In the genomic region with DNA sequence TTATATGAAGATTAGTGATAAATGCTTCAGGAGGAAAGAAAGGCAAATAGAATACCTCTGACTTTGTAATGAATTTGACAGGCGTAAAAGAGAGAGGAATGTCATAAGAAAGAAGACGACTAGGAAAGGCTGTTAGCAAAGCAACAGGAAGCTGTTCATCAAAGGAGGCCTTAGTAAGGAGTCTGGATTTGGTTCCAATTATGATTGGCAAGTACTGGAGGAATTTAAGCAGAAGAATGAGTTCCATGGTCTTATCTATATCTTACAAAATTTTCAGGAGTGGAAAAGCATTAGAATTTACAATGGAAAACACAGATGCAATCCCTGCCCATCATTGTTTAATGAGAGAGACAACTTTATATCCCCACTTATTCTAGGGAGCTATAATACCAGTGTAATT, we compare ENCODE assay signal across 29 cellular contexts. TPM values are rescaled to one million over a fixed set of nuclear protein-coding genes. Genes with fewer than 3 reads are reported as not detected.
DNase-seq lines count a peak whose midpoint lies in the region; ATAC-seq, FAIRE-seq and TF ChIP-seq lines count a peak whose summit lies in the region.
"Had no signal": no experiment of that assay in that cellular context is flagged by ENCODE, and none has a peak within 500 bp of the region (broad histone marks: within the 10 kb centered on the region; RNA-seq: fewer than 3 reads in every experiment).

No MANE protein-coding gene starts in this region.

- H3K4me3 ChIP-seq in ACC112 (ENCODE audit: low read depth, low read length) (no peak overlapping the region), lower leg skin (ENCODE audit: low read depth, poor library complexity, severe bottlenecking) (no peak overlapping the region), right lobe of liver (no peak overlapping the region)
- H3K4me3 ChIP-seq: A549, GM12878, SJCRH30 had no signal

- H3K9me3 Mint-ChIP-seq in activated T-helper 1 cell treated with anti-CD3 and anti-CD28 coated beads, Interleukin-12 subunit alpha, Interleukin-12 subunit beta, Interleukin-2, Interleukin-4 antibody, amounts not matched to agents 30 ng/mL and 10 ng/mL and 1 ng/mL, durations not matched to agents 14 hours and 24 hours and 36 hours, result no peaks in the 10 kb centered on the region
- H3K9me3 Mint-ChIP-seq in mesothelial cell of epicardium, result no peaks in the 10 kb centered on the region

- H3K4me3 Mint-ChIP-seq in activated T-helper 1 cell treated with anti-CD3 and anti-CD28 coated beads, Interleukin-12 subunit alpha, Interleukin-12 subunit beta, Interleukin-2, Interleukin-4 antibody, amounts not matched to agents 30 ng/mL and 10 ng/mL and 1 ng/mL, durations not matched to agents 14 hours and 24 hours and 36 hours, result no peak overlapping the region
- no peak overlapping the region for H3K4me3 Mint-ChIP-seq in mesothelial cell of epicardium
- H3K4me3 Mint-ChIP-seq: CD4-positive, alpha-beta memory T cell had no signal

- H3K4me1 ChIP-seq in ACC112 (ENCODE audit: control insufficient read depth, insufficient read depth, low read length, unreplicated experiment) (peaks cover 48% of the 10 kb centered on the region), right lobe of liver (peaks cover 0 to 8% (median 2%) of the 10 kb centered on the region in 4 donors)
- H3K4me1 ChIP-seq: SJCRH30 had no signal

- no peak overlapping the region for H2AFZ ChIP-seq in ACC112 (ENCODE audit: low read length, unreplicated experiment)

- H3K27me3 ChIP-seq in ACC112 (ENCODE audit: insufficient read depth, low read length) (no peaks in the 10 kb centered on the region), right lobe of liver (no peaks in the 10 kb centered on the region)
- H3K27me3 ChIP-seq: SJCRH30 had no signal

- no peaks in the 10 kb centered on the region for H3K9me3 ChIP-seq in right lobe of liver
- H3K9me3 ChIP-seq: A549, SJCRH30 had no signal

- H3K27ac Mint-ChIP-seq in activated T-helper 1 cell treated with anti-CD3 and anti-CD28 coated beads, Interleukin-12 subunit alpha, Interleukin-12 subunit beta, Interleukin-2, Interleukin-4 antibody, amounts not matched to agents 30 ng/mL and 10 ng/mL and 1 ng/mL, durations not matched to agents 14 hours and 24 hours and 36 hours, result peak overlapping the region; percentile 35
- peak overlapping the region; percentile 68 for H3K27ac Mint-ChIP-seq in mesothelial cell of epicardium

- no peaks in the 10 kb centered on the region for H3K27me3 Mint-ChIP-seq in activated T-helper 1 cell treated with anti-CD3 and anti-CD28 coated beads, Interleukin-12 subunit alpha, Interleukin-12 subunit beta, Interleukin-2, Interleukin-4 antibody, amounts not matched to agents 30 ng/mL and 10 ng/mL and 1 ng/mL, durations not matched to agents 14 hours and 24 hours and 36 hours (ENCODE audit: insufficient read depth)
- no peaks in the 10 kb centered on the region for H3K27me3 Mint-ChIP-seq in mesothelial cell of epicardium (ENCODE audit: low read depth)
- H3K27me3 Mint-ChIP-seq: CD4-positive, alpha-beta memory T cell had no signal

- TF ChIP-seq POLR2A in lower leg skin (IDR thresholded peaks at IDR 0.05) (no peak), right lobe of liver (IDR thresholded peaks at IDR 0.05) (no peak)

- DNase-seq in D721Med (ENCODE audit: insufficient read length, low spot score), result no peak
- DNase-seq in activated T-helper 1 cell treated with anti-CD3 and anti-CD28 coated beads, Interleukin-12 subunit alpha, Interleukin-12 subunit beta, Interleukin-2, Interleukin-4 antibody, amounts not matched to agents 30 ng/mL and 10 ng/mL and 1 ng/mL, durations not matched to agents 14 hours and 24 hours and 36 hours (ENCODE audit: low spot score), result no peak
- no peak for DNase-seq in mesothelial cell of epicardium (ENCODE audit: low spot score in 2 of 2, unreplicated experiment in 2 of 2)
- no peak for DNase-seq in lower leg skin (ENCODE audit: low spot score in 2 of 2)
- DNase-seq in NCI-H146 treated with DMSO at 0.1 percent for 48 hours (lab: John Stamatoyannopoulos, UW; ENCODE audit: unreplicated experiment), result no peak
- no peak for DNase-seq in NCI-H510A treated with DMSO at 0.1 percent for 48 hours (lab: John Stamatoyannopoulos, UW)
- no peak for DNase-seq in right lobe of liver
- DNase-seq: C1 segment of cervical spinal cord; CD4-positive, alpha-beta memory T cell; COR-L47; DMS 273 treated with DMSO at 0.1 percent for 48 hours; DMS79; EL; GDM1; Karpas-422; NCI-H1092 treated with DMSO at 0.1 percent for 48 hours; NCI-H1436 treated with DMSO at 0.1 percent for 48 hours; NCI-H1930; NCI-H2107; NCI-H524 treated with DMSO at 0.1 percent for 48 hours; NCI-H774; SJCRH30 had no signal

- no peak for ATAC-seq in right lobe of liver
- ATAC-seq: A549, GM12878, HepG2, Right ventricle myocardium inferior, SK-N-SH treated with all-trans-retinoic acid at 6 μM for 48 hours had no signal

- FAIRE-seq in D721Med (lab: Jason Lieb, UNC), result peak; percentile 25
- FAIRE-seq: A549, GM12878, H1, HepG2 had no signal

- intact Hi-C loops in activated T-helper 1 cell treated with anti-CD3 and anti-CD28 coated beads, Interleukin-12 subunit alpha, Interleukin-12 subunit beta, Interleukin-2, Interleukin-4 antibody, amounts not matched to agents 30 ng/mL and 10 ng/mL and 1 ng/mL, durations not matched to agents 14 hours and 24 hours and 36 hours (cut with micrococcal nuclease), result no loop called here
- intact Hi-C loops in lower leg skin (cut with DNase I; ENCODE audit: low total_unique reads), result no loop called here
- intact Hi-C loops in right lobe of liver (cut with DNase I), result no loop called here

- H3K36me3 Mint-ChIP-seq in activated T-helper 1 cell treated with anti-CD3 and anti-CD28 coated beads, Interleukin-12 subunit alpha, Interleukin-12 subunit beta, Interleukin-2, Interleukin-4 antibody, amounts not matched to agents 30 ng/mL and 10 ng/mL and 1 ng/mL, durations not matched to agents 14 hours and 24 hours and 36 hours (ENCODE audit: low read depth), result peaks cover 38% of the 10 kb centered on the region
- peaks cover 15% of the 10 kb centered on the region for H3K36me3 Mint-ChIP-seq in mesothelial cell of epicardium

- H3K79me2 ChIP-seq in ACC112 (ENCODE audit: control insufficient read depth, insufficient read depth, low read length, unreplicated experiment), result peaks cover 63% of the 10 kb centered on the region

- 70 to 71% methylated on average over 2 of the region's 2 CpGs for WGBS in lower leg skin, 2 donors
- WGBS in right lobe of liver (ENCODE audit: insufficient coverage, low coverage, low lambda C conversion rate, missing lambda C conversion rate), result 65% methylated on average over 2 of the region's 2 CpGs

- peak overlapping the region; percentile 38 for H3K27ac ChIP-seq in ACC112 (ENCODE audit: low read depth, low read length)
- no peak overlapping the region for H3K27ac ChIP-seq in right lobe of liver
- H3K27ac ChIP-seq: A549, SJCRH30 had no signal

- no peak for TF ChIP-seq CTCF in D721Med (IDR thresholded peaks at IDR 0.05; ENCODE audit: insufficient read depth, missing control alignments)
- no peak for TF ChIP-seq CTCF in mesothelial cell of epicardium (IDR thresholded peaks at IDR 0.05; ENCODE audit: unreplicated experiment)
- no peak for TF ChIP-seq CTCF in lower leg skin (IDR thresholded peaks at IDR 0.05)
- no peak for TF ChIP-seq CTCF in right lobe of liver (IDR thresholded peaks at IDR 0.05)

- H3K4me1 Mint-ChIP-seq in activated T-helper 1 cell treated with anti-CD3 and anti-CD28 coated beads, Interleukin-12 subunit alpha, Interleukin-12 subunit beta, Interleukin-2, Interleukin-4 antibody, amounts not matched to agents 30 ng/mL and 10 ng/mL and 1 ng/mL, durations not matched to agents 14 hours and 24 hours and 36 hours (ENCODE audit: low read depth), result peaks cover 41% of the 10 kb centered on the region
- peaks cover 30% of the 10 kb centered on the region for H3K4me1 Mint-ChIP-seq in mesothelial cell of epicardium

- H3K36me3 ChIP-seq in ACC112 (ENCODE audit: insufficient read depth, low read length) (peaks cover 54% of the 10 kb centered on the region), right lobe of liver (peaks cover 4 to 36% (median 9%) of the 10 kb centered on the region in 4 donors)

RNA-seq across cellular contexts. Expression of a gene that starts 13.8 kb away (rescaled TPM):
- total RNA-seq in activated T-helper 1 cell treated with anti-CD3 and anti-CD28 coated beads, Interleukin-12 subunit alpha, Interleukin-12 subunit beta, Interleukin-2, Interleukin-4 antibody, amounts not matched to agents 30 ng/mL and 10 ng/mL and 1 ng/mL, durations not matched to agents 14 hours and 24 hours and 36 hours, result 98.9 and 101 TPM in 2 replicates
- total RNA-seq in mesothelial cell of epicardium (64.1 to 71.0 TPM (median 66.0 TPM) in 3 replicates), lower leg skin (10 to 100 TPM; 23.8 to 34.4 (median 26.4) TPM), right lobe of liver (10 to 100 TPM; 15.1 to 83.8 (median 44.9) TPM)
